Comparison of ENCODE assay signal across 27 cellular contexts in the genomic region with DNA sequence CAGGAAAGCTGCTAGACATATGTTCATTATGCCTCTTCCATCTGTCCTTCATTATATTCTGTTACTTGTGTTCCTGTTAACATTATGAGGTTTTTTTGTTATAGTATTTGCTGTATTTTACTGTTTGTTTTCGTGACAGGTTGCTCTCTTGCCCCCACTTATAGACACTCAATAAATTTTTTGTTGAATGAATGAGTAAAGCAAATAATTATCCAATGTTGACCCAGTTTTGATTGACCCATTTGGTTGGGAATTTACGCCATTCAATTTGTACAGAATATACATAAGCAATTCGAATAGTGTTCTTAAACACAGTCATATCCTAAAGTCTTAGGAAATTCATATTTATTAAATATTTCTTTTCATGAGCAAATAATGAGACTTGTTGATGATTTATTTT. TPM values are rescaled to one million over a fixed set of nuclear protein-coding genes. Genes with fewer than 3 reads are reported as not detected.
A peak's percentile ranks its signal among the peaks of the same experiment; 100 is the strongest.
DNase-seq lines count a peak whose midpoint lies in the region; ATAC-seq and TF ChIP-seq lines count a peak whose summit lies in the region.
"Had no signal": no experiment of that assay in that cellular context is flagged by ENCODE, and none has a peak within 500 bp of the region (broad histone marks: within the 10 kb centered on the region; RNA-seq: fewer than 3 reads in every experiment).

No MANE protein-coding gene starts in this region.

- peak; percentile 49 for ATAC-seq in mucosa of descending colon
- no peak for ATAC-seq in HG02981 (IDR thresholded peaks at IDR 0.05; ENCODE audit: unreplicated experiment)
- no peak for ATAC-seq in CD4-positive, alpha-beta T cell (ENCODE audit: poor library complexity)
- ATAC-seq: body of pancreas, HCT116, heart left ventricle, Panc1 had no signal

- H3K36me3 ChIP-seq in mucosa of descending colon (ENCODE audit: low read depth) = no peaks in the 10 kb centered on the region
- H3K36me3 ChIP-seq: heart left ventricle, transverse colon had no signal

- H3K27me3 ChIP-seq in CD4-positive, alpha-beta T cell (ENCODE audit: control insufficient read depth, insufficient read depth, low read length) = no peaks in the 10 kb centered on the region
- H3K27me3 ChIP-seq: body of pancreas, heart left ventricle, transverse colon had no signal

- CTCF ChIA-PET in CD4-positive, alpha-beta T cell (lab: Charles Lee) = no interaction called here

- no peak overlapping the region for H3K4me3 Mint-ChIP-seq in CD4-positive, alpha-beta T cell
- H3K4me3 Mint-ChIP-seq: activated naive CD4-positive, alpha-beta T cell treated with anti-CD3 and anti-CD28 coated beads, Interleukin-2, amount 10 ng/mL, durations not matched to agents 7 days and 5 days; endodermal cell; nephron had no signal

- no peak overlapping the region for H3K4me3 ChIP-seq in mucosa of descending colon
- H3K4me3 ChIP-seq: body of pancreas, heart left ventricle, lung, transverse colon had no signal

- POLR2A ChIA-PET in CD4-positive, alpha-beta T cell (lab: Charles Lee) = no interaction called here

- DNase-seq in NCI-H1092 treated with DMSO at 0.1 percent for 48 hours (lab: John Stamatoyannopoulos, UW) (peak; percentile 3), NCI-H1092 (lab: John Stamatoyannopoulos, UW) (no peak), DMS53 (lab: John Stamatoyannopoulos, UW) (peak; percentile 96), NCI-H774 (lab: John Stamatoyannopoulos, UW) (peak; percentile 54), mucosa of descending colon (no peak)
- no peak for DNase-seq in activated naive CD4-positive, alpha-beta T cell treated with anti-CD3 and anti-CD28 coated beads, Interleukin-2, amount 50 U/mL, for 16 hours
- no peak for DNase-seq in CD4-positive, alpha-beta T cell
- DNase-seq: 8988T; activated CD4-positive, alpha-beta T cell treated with anti-CD3 and anti-CD28 coated beads, Interleukin-2, amount 50 U/mL, for 48 hours; activated CD4-positive, CD25-positive, alpha-beta regulatory T cell treated with anti-CD3 and anti-CD28 coated beads, Interleukin-2, amount 50 U/mL, for 72 hours; activated CD8-positive, alpha-beta memory T cell treated with anti-CD3 and anti-CD28 coated beads, Interleukin-2, amount 50 U/mL, for 4 hours; activated naive CD4-positive, alpha-beta T cell treated with anti-CD3 and anti-CD28 coated beads, Interleukin-2, amount 10 ng/mL, durations not matched to agents 7 days and 5 days; body of pancreas; C1 segment of cervical spinal cord; dermis blood vessel endothelial cell; endodermal cell; heart left ventricle; kidney; NCI-H1048; Right ventricle myocardium superior; stimulated activated CD4-positive, alpha-beta T cell treated with anti-CD3 and anti-CD28 coated beads, Interleukin-4, amount 100 ng/mL, for 24 hours; transverse colon had no signal

- no peaks in the 10 kb centered on the region for H3K9me3 Mint-ChIP-seq in CD4-positive, alpha-beta T cell
- H3K9me3 Mint-ChIP-seq: activated naive CD4-positive, alpha-beta T cell treated with anti-CD3 and anti-CD28 coated beads, Interleukin-2, amount 10 ng/mL, durations not matched to agents 7 days and 5 days; endodermal cell had no signal

- H3K4me1 ChIP-seq in mucosa of descending colon (ENCODE audit: low read depth) = no peaks in the 10 kb centered on the region

- no peak overlapping the region for H3K27ac Mint-ChIP-seq in CD4-positive, alpha-beta T cell
- H3K27ac Mint-ChIP-seq: activated naive CD4-positive, alpha-beta T cell treated with anti-CD3 and anti-CD28 coated beads, Interleukin-2, amount 10 ng/mL, durations not matched to agents 7 days and 5 days; endodermal cell; nephron had no signal

- H3K27me3 Mint-ChIP-seq in CD4-positive, alpha-beta T cell = no peaks in the 10 kb centered on the region
- H3K27me3 Mint-ChIP-seq: activated naive CD4-positive, alpha-beta T cell treated with anti-CD3 and anti-CD28 coated beads, Interleukin-2, amount 10 ng/mL, durations not matched to agents 7 days and 5 days had no signal

- H3K9me3 ChIP-seq in mucosa of descending colon = no peaks in the 10 kb centered on the region
- no peaks in the 10 kb centered on the region for H3K9me3 ChIP-seq in CD4-positive, alpha-beta T cell (ENCODE audit: control insufficient read depth, low read length)
- H3K9me3 ChIP-seq: body of pancreas, heart left ventricle, transverse colon had no signal

- H3K27ac ChIP-seq in CD4-positive, alpha-beta T cell (ENCODE audit: low read depth, low read length) = no peak overlapping the region
- H3K27ac ChIP-seq: body of pancreas, heart left ventricle, transverse colon had no signal

- peaks cover 21% of the 10 kb centered on the region for H3K36me3 Mint-ChIP-seq in CD4-positive, alpha-beta T cell (ENCODE audit: low read depth)

- H3K4me1 Mint-ChIP-seq in CD4-positive, alpha-beta T cell (ENCODE audit: low read depth) = peaks cover 61% of the 10 kb centered on the region

- TF ChIP-seq CTCF in mucosa of descending colon (IDR thresholded peaks at IDR 0.05) = no peak
- no peak for TF ChIP-seq CTCF in CD4-positive, alpha-beta T cell (IDR thresholded peaks at IDR 0.05)

- intact Hi-C loops in mucosa of descending colon (cut with DNase I, micrococcal nuclease) = no loop called here
- intact Hi-C loops in CD4-positive, alpha-beta T cell (cut with DNase I, micrococcal nuclease) = no loop called here

RNA-seq across cellular contexts. Expression of a gene that starts 11.8 kb away (rescaled TPM):
- 100 to 1,000 TPM in 1 of 3 donors, 10 to 100 TPM in 2; 30.2 to 118 (median 48.3) TPM for total RNA-seq in mucosa of descending colon
- total RNA-seq in CD4-positive, alpha-beta T cell = 100 to 1,000 TPM; 134 to 148 TPM

Comparison
In these comparisons a context has a peak if more than half of its experiments do, and no peak if none do; other contexts are left out.
1. DNase-seq: peak in NCI-H1092 treated with DMSO at 0.1 percent for 48 hours (single experiment), DMS53 (single experiment) and NCI-H774 (single experiment); none in NCI-H1092 (single experiment), mucosa of descending colon (0 of 3), activated naive CD4-positive, alpha-beta T cell treated with anti-CD3 and anti-CD28 coated beads, Interleukin-2, amount 50 U/mL, for 16 hours (single experiment) and CD4-positive, alpha-beta T cell (0 of 10).